27 cellular contexts compared by ENCODE assay signal in the genomic region with DNA sequence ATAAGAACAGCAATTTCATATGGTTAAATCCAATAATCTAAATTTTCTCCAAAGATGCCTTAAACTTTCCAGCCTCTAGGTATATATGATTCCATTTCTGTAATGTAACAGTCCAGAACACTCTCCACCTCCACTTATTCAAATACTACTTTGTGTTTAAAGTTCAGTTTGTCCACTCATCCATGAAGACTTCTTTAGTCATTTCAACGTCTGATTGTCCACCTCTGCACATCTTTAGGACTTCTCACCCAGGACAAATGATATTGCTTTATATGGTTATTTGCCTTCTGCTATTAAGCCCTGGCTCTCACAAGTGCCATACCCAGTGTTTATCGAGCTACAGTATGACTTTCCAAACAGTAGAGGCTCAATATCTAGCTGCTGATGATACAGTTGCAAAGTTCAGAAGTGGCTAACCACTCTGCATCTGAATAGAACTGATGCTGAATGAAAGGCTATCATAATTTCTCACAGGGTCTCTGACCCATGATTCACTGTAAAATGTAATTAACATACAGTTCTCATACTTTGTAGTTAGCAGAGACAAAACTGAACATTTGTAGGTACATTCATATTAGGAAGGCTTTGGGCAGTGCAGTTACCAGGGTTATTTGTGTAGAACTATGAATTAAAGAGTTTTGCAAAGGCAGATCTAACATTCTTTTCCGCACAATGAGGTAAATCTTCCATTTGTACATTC.
DNase-seq lines count a peak whose midpoint lies in the region; ATAC-seq and TF ChIP-seq lines count a peak whose summit lies in the region.
"Had no signal": no experiment of that assay in that cellular context is flagged by ENCODE, and none has a peak within 500 bp of the region (broad histone marks: within the 10 kb centered on the region; RNA-seq: fewer than 3 reads in every experiment).

No MANE protein-coding gene starts in this region.

- no peaks in the 10 kb centered on the region for H3K27me3 ChIP-seq in mammary epithelial cell (ENCODE audit: insufficient read depth, low read length)
- H3K27me3 ChIP-seq in breast epithelium: no peaks in the 10 kb centered on the region
- no peaks in the 10 kb centered on the region for H3K27me3 ChIP-seq in foreskin keratinocyte
- H3K27me3 ChIP-seq: colonic mucosa, esophagus squamous epithelium, heart left ventricle had no signal

- H3K9me3 ChIP-seq in mammary epithelial cell (replicated peaks; ENCODE audit: insufficient read depth, low read length) (no peaks in the 10 kb centered on the region), breast epithelium (no peaks in the 10 kb centered on the region)
- H3K9me3 ChIP-seq: colonic mucosa, esophagus squamous epithelium had no signal

- no peak overlapping the region for H2AFZ ChIP-seq in mammary epithelial cell (ENCODE audit: low read depth, low read length)

- H3K9ac ChIP-seq in mammary epithelial cell (ENCODE audit: insufficient read depth, low read length): no peak overlapping the region

- DNase-seq in mammary epithelial cell (no peak), breast epithelium (ENCODE audit: low spot score in 2 of 2) (no peak), foreskin keratinocyte (no peak), NOMO-1 (lab: John Stamatoyannopoulos, UW; ENCODE audit: unreplicated experiment in 2 of 2) (no peak), NCI-H1048 (lab: John Stamatoyannopoulos, UW) (no peak)
- DNase-seq in stimulated activated CD4-positive, alpha-beta T cell treated with anti-CD3 and anti-CD28 coated beads, Interleukin-15, amount 100 ng/mL, for 24 hours: no peak
- no peak for DNase-seq in activated effector memory CD4-positive, alpha-beta T cell treated with anti-CD3 and anti-CD28 coated beads, Interleukin-2, amount 50 U/mL, for 16 hours
- DNase-seq: activated B cell treated with CpG ODN at 0.5 μM for 24 hours; activated CD4-positive, alpha-beta T cell treated with anti-CD3 and anti-CD28 coated beads, Interleukin-2, amount 50 U/mL, for 4 hours; activated CD8-positive, alpha-beta memory T cell treated with anti-CD3 and anti-CD28 coated beads, Interleukin-2, amount 50 U/mL, for 48 hours; activated naive CD8-positive, alpha-beta T cell treated with anti-CD3 and anti-CD28 coated beads, Interleukin-2, amount 10 ng/mL, durations not matched to agents 7 days and 5 days; colonic mucosa; DMS79 treated with DMSO at 0.1 percent for 48 hours; endodermal cell; esophagus squamous epithelium; heart left ventricle; NCI-H1417 treated with DMSO at 0.1 percent for 48 hours; NCI-H510A treated with DMSO at 0.1 percent for 48 hours; nephron progenitor cell; posterior cingulate gyrus; stimulated activated CD4-positive, alpha-beta T cell treated with anti-CD3 and anti-CD28 coated beads, Interleukin-2, amount 100 ng/mL, for 48 hours; stimulated activated naive CD4-positive, alpha-beta T cell; T-helper 9 cell had no signal

- WGBS in mammary epithelial cell (ENCODE audit: low coverage, missing lambda C conversion rate): 90% methylated on average over 3 of the region's 3 CpGs

- BruUV-seq in mammary epithelial cell (replicated peaks; lab: Mats Ljungman, UMichigan): no TSS peak

- H3K4me1 ChIP-seq in mammary epithelial cell (ENCODE audit: insufficient read depth, low read length) (peaks cover 17% of the 10 kb centered on the region), breast epithelium (no peaks in the 10 kb centered on the region), foreskin keratinocyte (peaks cover 5% of the 10 kb centered on the region)
- H3K4me1 ChIP-seq: colonic mucosa had no signal

- dilution Hi-C loops in mammary epithelial cell (cut with HindIII; ENCODE audit: low sequenced_read_pairs): no loop called here

- intact Hi-C loops in mammary epithelial cell (cut with micrococcal nuclease) (no loop called here), breast epithelium (cut with DNase I; ENCODE audit: low total_unique reads) (loop anchor here (5.0 kb wide), 1 partner anchor 483 kb away; no protein-coding TSS in a partner anchor)

- peak overlapping the region; percentile 59 for H3K4me2 ChIP-seq in mammary epithelial cell (ENCODE audit: insufficient read depth, low read depth, low read length)

- CTCF ChIA-PET in mammary epithelial cell (lab: Charles Lee; ENCODE audit: low non-redundant PET): no interaction called here

- TF ChIP-seq CTCF in mammary epithelial cell (conservative IDR thresholded peaks at IDR 0.05 in 1 of 2, IDR thresholded peaks at IDR 0.05 in 1 of 2; ENCODE audit: extremely low read depth in 1 of 2, insufficient read depth in 1 of 2, low read depth in 1 of 2, low read length in 2 of 2) (no peak), breast epithelium (IDR thresholded peaks at IDR 0.05) (no peak), foreskin keratinocyte (conservative IDR thresholded peaks at IDR 0.05) (no peak)

- no peak for TF ChIP-seq POLR2A in breast epithelium (IDR thresholded peaks at IDR 0.05)

- H3K36me3 ChIP-seq in mammary epithelial cell (ENCODE audit: insufficient read depth, low read length): no peaks in the 10 kb centered on the region
- no peaks in the 10 kb centered on the region for H3K36me3 ChIP-seq in breast epithelium
- H3K36me3 ChIP-seq: colonic mucosa, esophagus squamous epithelium, heart left ventricle, thoracic aorta had no signal

- ATAC-seq in SK-N-SH treated with all-trans-retinoic acid at 6 μM for 48 hours: peak; percentile 68
- ATAC-seq in foreskin keratinocyte: peak; percentile 35
- ATAC-seq: heart left ventricle, HepG2 had no signal

- no peaks in the 10 kb centered on the region for H4K20me1 ChIP-seq in mammary epithelial cell (ENCODE audit: insufficient read depth, low read length)

- H3K4me3 ChIP-seq in mammary epithelial cell (replicated peaks in 1 of 3; ENCODE audit: insufficient read depth in 1 of 3, low read depth in 2 of 3, low read length in 3 of 3): no peak overlapping the region
- no peak overlapping the region for H3K4me3 ChIP-seq in breast epithelium
- H3K4me3 ChIP-seq: colonic mucosa, esophagus squamous epithelium, heart left ventricle, thoracic aorta had no signal

- no peak overlapping the region for H3K27ac ChIP-seq in mammary epithelial cell (ENCODE audit: insufficient read depth, low read depth, low read length)
- H3K27ac ChIP-seq in breast epithelium: no peak overlapping the region
- H3K27ac ChIP-seq in foreskin keratinocyte: no peak overlapping the region
- H3K27ac ChIP-seq: 22Rv1, colonic mucosa, esophagus squamous epithelium, heart left ventricle, thoracic aorta had no signal

- in situ Hi-C loops in mammary epithelial cell (cut with MboI; ENCODE audit: low sequenced_read_pairs in 2 of 2): no loop called here

- no peaks in the 10 kb centered on the region for H3K79me2 ChIP-seq in mammary epithelial cell (ENCODE audit: insufficient read depth, low read length)

TF ChIP-seq in SK-N-SH treated with all-trans-retinoic acid at 6 μM for 48 hours, 23 proteins besides CTCF, POLR2A, EP300 and RAD21:
- TF ChIP-seq ESRRG (CRISPR knock-in tag; IDR thresholded peaks at IDR 0.05) (no peak), SNAI2 (CRISPR knock-in tag; IDR thresholded peaks at IDR 0.05) (no peak), ZNF70 (CRISPR knock-in tag; IDR thresholded peaks at IDR 0.05) (no peak), PATZ1 (CRISPR knock-in tag; IDR thresholded peaks at IDR 0.05; ENCODE audit: borderline replicate concordance) (no peak), ZNF8 (CRISPR knock-in tag; IDR thresholded peaks at IDR 0.05) (no peak)
TF ChIP-seq in SK-N-SH treated with all-trans-retinoic acid at 6 μM for 48 hours: peak in this region for 0.
